ENCODE assay signal across 8 cellular contexts in genomic region chr11:59560290-59560701, GRCh38. TPM values are rescaled to one million over a fixed set of nuclear protein-coding genes. Genes with fewer than 3 reads are reported as not detected.
DNase-seq lines count a peak whose midpoint lies in the region; ATAC-seq and TF ChIP-seq lines count a peak whose summit lies in the region.

No MANE protein-coding gene starts in this region.

- no peaks in the 10 kb centered on the region for H3K27me3 ChIP-seq in RWPE2 (ENCODE audit: insufficient read depth, poor library complexity, severe bottlenecking)

- no peaks in the 10 kb centered on the region for H3K36me3 ChIP-seq in RWPE2 (ENCODE audit: low read depth)

- TF ChIP-seq CTCF in RWPE2 (IDR thresholded peaks at IDR 0.05; ENCODE audit: poor library complexity, severe bottlenecking), result no peak
- no peak for TF ChIP-seq CTCF in glutamatergic neuron (IDR thresholded peaks at IDR 0.05; ENCODE audit: partially characterized antibody, unreplicated experiment)
- TF ChIP-seq CTCF in osteocyte (IDR thresholded peaks at IDR 0.05), result no peak
- no peak for TF ChIP-seq CTCF in type B pancreatic cell (conservative IDR thresholded peaks at IDR 0.05)

- H3K4me1 ChIP-seq in RWPE2 (ENCODE audit: insufficient read depth, poor library complexity, severe bottlenecking), result peaks cover 8% of the 10 kb centered on the region

- H3K4me1 Mint-ChIP-seq in glutamatergic neuron (ENCODE audit: low read depth, unreplicated experiment) (peaks cover 4% of the 10 kb centered on the region), osteocyte (ENCODE audit: unreplicated experiment) (peaks cover 28% of the 10 kb centered on the region), type B pancreatic cell (ENCODE audit: unreplicated experiment) (peaks cover 23% of the 10 kb centered on the region)

- H3K27ac Mint-ChIP-seq in glutamatergic neuron (ENCODE audit: unreplicated experiment) (peak overlapping the region; percentile 97), osteocyte (ENCODE audit: unreplicated experiment) (peak overlapping the region; percentile 96), type B pancreatic cell (peak overlapping the region; percentile 98)

- peak overlapping the region; percentile 52 for H3K4me3 ChIP-seq in RWPE2 (ENCODE audit: severe bottlenecking)

- H3K9me3 ChIP-seq in RWPE2 (ENCODE audit: severe bottlenecking), result no peaks in the 10 kb centered on the region

- H3K27ac ChIP-seq in RWPE2 (ENCODE audit: poor library complexity, severe bottlenecking), result peak overlapping the region; percentile 88

- H3K36me3 Mint-ChIP-seq in glutamatergic neuron (ENCODE audit: unreplicated experiment) (no peaks in the 10 kb centered on the region), osteocyte (ENCODE audit: unreplicated experiment) (no peaks in the 10 kb centered on the region), type B pancreatic cell (peaks cover 4% of the 10 kb centered on the region)

- peak overlapping the region; percentile 95 for H3K4me3 Mint-ChIP-seq in glutamatergic neuron (ENCODE audit: unreplicated experiment)
- peak overlapping the region; percentile 90 for H3K4me3 Mint-ChIP-seq in osteocyte (ENCODE audit: unreplicated experiment)
- H3K4me3 Mint-ChIP-seq in type B pancreatic cell, result peak overlapping the region; percentile 95

- peaks cover 34% of the 10 kb centered on the region for H3K27me3 Mint-ChIP-seq in glutamatergic neuron (ENCODE audit: unreplicated experiment)
- no peaks in the 10 kb centered on the region for H3K27me3 Mint-ChIP-seq in osteocyte (ENCODE audit: unreplicated experiment)
- peaks cover 20% of the 10 kb centered on the region for H3K27me3 Mint-ChIP-seq in type B pancreatic cell

- H3K9me3 Mint-ChIP-seq in glutamatergic neuron (ENCODE audit: unreplicated experiment) (peaks cover 41% of the 10 kb centered on the region), osteocyte (ENCODE audit: unreplicated experiment) (no peaks in the 10 kb centered on the region), type B pancreatic cell (no peaks in the 10 kb centered on the region)

- DNase-seq in COR-L47 (lab: John Stamatoyannopoulos, UW) (peak; percentile 70), Kasumi-1 (lab: John Stamatoyannopoulos, UW) (peak; percentile 37 to 48), RWPE2 (ENCODE audit: low spot score) (peak; percentile 69), glutamatergic neuron (peak; percentile 53), osteocyte (ENCODE audit: extremely low spot score, unreplicated experiment) (peak; percentile 86), type B pancreatic cell (ENCODE audit: extremely low spot score, unreplicated experiment) (peak; percentile 81)
- DNase-seq in activated naive CD4-positive, alpha-beta T cell treated with anti-CD3 and anti-CD28 coated beads, Interleukin-2, amount 50 U/mL, for 16 hours, result peak; percentile 65

- ATAC-seq in GM21619 (IDR thresholded peaks at IDR 0.05; ENCODE audit: unreplicated experiment), result peak; percentile 23
- ATAC-seq in RWPE2 (ENCODE audit: low read depth), result peak; percentile 35

RNA-seq across cellular contexts. Expression of gene OR4D9, which starts 49.0 kb away (rescaled TPM):
- not detected for total RNA-seq in glutamatergic neuron (ENCODE audit: unreplicated experiment)
- total RNA-seq in osteocyte, result not detected in 2 replicates
- not detected in 2 replicates for total RNA-seq in type B pancreatic cell (ENCODE audit: low replicate concordance)

RNA-seq across cellular contexts. Expression of gene OSBP, which starts 55.3 kb away (rescaled TPM):
- total RNA-seq in glutamatergic neuron (ENCODE audit: unreplicated experiment) (36.0 TPM), osteocyte (45.7 and 46.0 TPM in 2 replicates), type B pancreatic cell (ENCODE audit: low replicate concordance) (42.4 and 44.5 TPM in 2 replicates)

RNA-seq across cellular contexts. Expression of gene OR4D11, which starts 56.9 kb away (rescaled TPM):
- not detected for total RNA-seq in glutamatergic neuron (ENCODE audit: unreplicated experiment)
- not detected in 2 replicates for total RNA-seq in osteocyte
- total RNA-seq in type B pancreatic cell (ENCODE audit: low replicate concordance), result not detected in 2 replicates

Comparison
In these comparisons a context has a peak if more than half of its experiments do, and no peak if none do; other contexts are left out.
1. Peak in every context shown above with its lines: DNase-seq, ATAC-seq, H3K4me3 ChIP-seq and H3K27ac ChIP-seq.